ENCODE assay signal across 10 cellular contexts in genomic region chr1:155932487-155932886, GRCh38. TPM values are rescaled to one million over a fixed set of nuclear protein-coding genes. Genes with fewer than 3 reads are reported as not detected.
DNase-seq lines count a peak whose midpoint lies in the region; ATAC-seq, FAIRE-seq and TF ChIP-seq lines count a peak whose summit lies in the region.
"Had no signal": no experiment of that assay in that cellular context is flagged by ENCODE, and none has a peak within 500 bp of the region (broad histone marks: within the 10 kb centered on the region; RNA-seq: fewer than 3 reads in every experiment).

No MANE protein-coding gene starts in this region.

- peaks cover 31% of the 10 kb centered on the region; the same call in 1 of the 2 replicates for H4K20me1 ChIP-seq in HCT116 (ENCODE audit: insufficient read depth)

- H3K4me3 Mint-ChIP-seq in activated naive CD8-positive, alpha-beta T cell, result no peak overlapping the region

- H3K27ac ChIP-seq in A673 (ENCODE audit: low read depth, low read length, poor library complexity, severe bottlenecking) (no peak overlapping the region), HCT116 (ENCODE audit: low read depth, low read length) (no peak overlapping the region), iPS-20b (ENCODE audit: low read length) (no peak overlapping the region), small intestine (ENCODE audit: low read depth in 1 of 2, low read length in 1 of 2) (no peak overlapping the region)

- no peaks in the 10 kb centered on the region for H3K27me3 Mint-ChIP-seq in activated naive CD8-positive, alpha-beta T cell

- POLR2A ChIA-PET in A673 (lab: Charles Lee; ENCODE audit: low non-redundant PET), result no interaction called here
- POLR2A ChIA-PET in HCT116 (lab: Charles Lee), result interaction anchor here (0.7 to 3.8 kb wide), 6 partner anchors 8 to 57 kb away, joined by 3 to 20 read pairs (median 4); no protein-coding TSS in a partner anchor

- RAD21 ChIA-PET in HCT116 (lab: Charles Lee; ENCODE audit: low non-redundant PET in 1 of 2, low total read pairs in 2 of 2, uncharacterized antibody in 2 of 2, unreplicated experiment in 2 of 2), result no interaction called here

- TF ChIP-seq CTCF in A673 (conservative IDR thresholded peaks at IDR 0.05; ENCODE audit: low read depth, low read length), result no peak
- TF ChIP-seq CTCF in HCT116 (IDR thresholded peaks at IDR 0.05 in 2 of 3, conservative IDR thresholded peaks at IDR 0.05 in 1 of 3; ENCODE audit: borderline replicate concordance in 1 of 3, insufficient read depth in 1 of 3, low read depth in 2 of 3, low read length in 2 of 3), result no peak

- TF ChIP-seq RAD21 in HCT116 (IDR thresholded peaks at IDR 0.05; ENCODE audit: low read depth), result no peak

- peaks cover 6% of the 10 kb centered on the region for H3K36me3 Mint-ChIP-seq in activated naive CD8-positive, alpha-beta T cell

- H3K79me2 ChIP-seq in HCT116 (ENCODE audit: insufficient read depth, low read length), result peaks cover 67% of the 10 kb centered on the region

- peak overlapping the region; percentile 88; the same call in 1 of the 2 replicates for H3K4me2 ChIP-seq in HCT116 (ENCODE audit: low read length)

- no peak for FAIRE-seq in small intestine (lab: Jason Lieb, UNC)

- peak overlapping the region; percentile 67 for H3K4me3 ChIP-seq in A673 (ENCODE audit: low read depth, low read length, poor library complexity, severe bottlenecking)
- H3K4me3 ChIP-seq in HCT116 (replicated peaks in 1 of 2; ENCODE audit: low read depth in 1 of 2, low read length in 2 of 2), result peak overlapping the region; percentile 8 to 99; a peak in 2 of 4 replicates
- H3K4me3 ChIP-seq in iPS-20b (ENCODE audit: low read length), result peak overlapping the region; percentile 81; the same call in 1 of the 2 replicates
- peak overlapping the region in 1 of 2 donors; percentile 67 for H3K4me3 ChIP-seq in small intestine (ENCODE audit: low read depth in 1 of 2, low read length in 2 of 2)

- H3K9ac ChIP-seq in HCT116 (ENCODE audit: low read length) (no peak overlapping the region; the same call in 1 of the 2 replicates), iPS-20b (ENCODE audit: low read depth, low read length) (no peak overlapping the region)

- H3K9me2 ChIP-seq in HCT116 (ENCODE audit: insufficient read depth), result no peaks in the 10 kb centered on the region

- H3K4me1 Mint-ChIP-seq in activated naive CD8-positive, alpha-beta T cell (ENCODE audit: low read depth), result peaks cover 40% of the 10 kb centered on the region

- peak overlapping the region; percentile 64 for H3K27ac Mint-ChIP-seq in activated naive CD8-positive, alpha-beta T cell

- H3K9me3 ChIP-seq in A673 (ENCODE audit: low read depth, low read length, poor library complexity, severe bottlenecking), result no peaks in the 10 kb centered on the region
- no peaks in the 10 kb centered on the region for H3K9me3 ChIP-seq in HCT116 (ENCODE audit: control insufficient read depth in 1 of 2, insufficient read depth in 1 of 2, low read depth in 1 of 2, low read length in 2 of 2)
- H3K9me3 ChIP-seq in iPS-20b (ENCODE audit: insufficient read depth, low read depth, low read length), result no peaks in the 10 kb centered on the region
- no peaks in the 10 kb centered on the region for H3K9me3 ChIP-seq in small intestine (ENCODE audit: control insufficient read depth, low read depth)

- WGBS in small intestine, 3 donors, result 39 to 74% (median 52%) methylated on average over 5 of the region's 5 CpGs

- H3K9me3 Mint-ChIP-seq in activated naive CD8-positive, alpha-beta T cell (ENCODE audit: low read depth), result no peaks in the 10 kb centered on the region

- no peak for TF ChIP-seq POLR2A in HCT116 (IDR thresholded peaks at IDR 0.05; ENCODE audit: borderline replicate concordance, extremely low read depth, insufficient read depth, insufficient read length)

- H2AFZ ChIP-seq in HCT116 (ENCODE audit: low read depth, low read length, poor library complexity, severe bottlenecking), result no peak overlapping the region

- CTCF ChIA-PET in A673 (lab: Charles Lee) (no interaction called here), HCT116 (lab: Charles Lee) (interaction anchor here (2.6 to 2.7 kb wide), 2 partner anchors 57 to 134 kb away, joined by 6 to 7 read pairs; no protein-coding TSS in a partner anchor)

- DNase-seq in A673 (ENCODE audit: low spot score), result no peak
- no peak for DNase-seq in HCT116 (ENCODE audit: low read depth, low spot score)
- no peak for DNase-seq in stimulated activated CD4-positive, alpha-beta T cell treated with anti-CD3 and anti-CD28 coated beads, Interleukin-4, amount 100 ng/mL, for 4 hours
- DNase-seq in small intestine, result no peak
- DNase-seq: NCI-H1694 treated with DMSO at 0.1 percent for 48 hours, posterior cingulate gyrus had no signal

- H3K27me3 ChIP-seq in A673 (replicated peaks; ENCODE audit: insufficient read depth, low read depth, low read length, poor library complexity), result no peaks in the 10 kb centered on the region
- no peaks in the 10 kb centered on the region for H3K27me3 ChIP-seq in HCT116 (ENCODE audit: insufficient read depth, low read length)
- H3K27me3 ChIP-seq in iPS-20b (ENCODE audit: insufficient read depth, low read length), result no peaks in the 10 kb centered on the region
- no peaks in the 10 kb centered on the region for H3K27me3 ChIP-seq in small intestine (ENCODE audit: control insufficient read depth in 2 of 2, insufficient read depth in 2 of 2, low read length in 2 of 2)

- peaks cover 61% of the 10 kb centered on the region for H3K36me3 ChIP-seq in A673 (ENCODE audit: insufficient read depth, low read length, poor library complexity, severe bottlenecking)
- H3K36me3 ChIP-seq in HCT116 (ENCODE audit: control insufficient read depth in 1 of 2, insufficient read depth in 2 of 2, low read length in 2 of 2), result peaks cover 44 to 57% of the 10 kb centered on the region in 2 experiments
- H3K36me3 ChIP-seq in iPS-20b (ENCODE audit: insufficient read depth, low read depth, low read length), result peaks cover 62% of the 10 kb centered on the region
- H3K36me3 ChIP-seq in small intestine (ENCODE audit: control insufficient read depth in 2 of 2, insufficient read depth in 2 of 2, low read length in 2 of 2), result peaks cover 5% of the 10 kb centered on the region in 2 donors

- no peak for ATAC-seq in HCT116
- no peak for ATAC-seq in HG02884 (IDR thresholded peaks at IDR 0.05; ENCODE audit: unreplicated experiment)
- no peak for ATAC-seq in HG03460 (IDR thresholded peaks at IDR 0.05; ENCODE audit: unreplicated experiment)

- H3K4me1 ChIP-seq in A673 (ENCODE audit: insufficient read depth, low read length, poor library complexity, severe bottlenecking), result peaks cover 32% of the 10 kb centered on the region
- peaks cover 14 to 25% of the 10 kb centered on the region in 2 experiments; a peak in 3 of 4 replicates for H3K4me1 ChIP-seq in HCT116 (ENCODE audit: control insufficient read depth in 1 of 2, insufficient read depth in 2 of 2, low read length in 2 of 2)
- H3K4me1 ChIP-seq in iPS-20b (ENCODE audit: insufficient read depth, low read length), result peaks cover 5% of the 10 kb centered on the region; the same call in 1 of the 2 replicates
- H3K4me1 ChIP-seq in small intestine (ENCODE audit: control insufficient read depth in 2 of 2, insufficient read depth in 1 of 2, low read depth in 1 of 2, low read length in 1 of 2), result peaks cover 3 to 13% of the 10 kb centered on the region in 2 donors

- no TSS peak for BruUV-seq in A673 (replicated peaks; lab: Mats Ljungman, UMichigan)
- BruUV-seq in HCT116 (replicated peaks; lab: Mats Ljungman, UMichigan), result no TSS peak

- intact Hi-C loops in A673 (cut with micrococcal nuclease; ENCODE audit: unreplicated experiment) (no loop called here), HCT116 (cut with micrococcal nuclease) (no loop called here)

TF ChIP-seq in HCT116, 20 proteins besides CTCF, POLR2A, EP300 and RAD21:
- TF ChIP-seq TCF7L2 (IDR thresholded peaks at IDR 0.05; ENCODE audit: borderline replicate concordance, extremely low read depth, insufficient read depth, insufficient read length), result no peak
- no peak for TF ChIP-seq SRF (IDR thresholded peaks at IDR 0.05; ENCODE audit: low read depth)
- TF ChIP-seq SP1 (IDR thresholded peaks at IDR 0.05; ENCODE audit: low read depth), result no peak
- TF ChIP-seq ZNF274 (IDR thresholded peaks at IDR 0.05; ENCODE audit: low read depth, low read length), result no peak
- no peak for TF ChIP-seq EZH2phosphoT487 (IDR thresholded peaks at IDR 0.05; ENCODE audit: borderline replicate concordance)
- no peak for TF ChIP-seq YY1 (IDR thresholded peaks at IDR 0.05; ENCODE audit: extremely low read depth, insufficient replicate concordance, low read depth, low read length)
- TF ChIP-seq FOSL1 (IDR thresholded peaks at IDR 0.05; ENCODE audit: low read depth), result no peak

RNA-seq across cellular contexts. Expression of gene KHDC4, which starts 1.7 kb away (rescaled TPM):
- 92.7 and 93.3 TPM in 2 replicates for total RNA-seq in A673 (2021)
- total RNA-seq in HCT116 (2021; ENCODE audit: unreplicated experiment), result 60.7 TPM
- 31.2 and 37.0 TPM in 2 replicates for polyA plus RNA-seq in HCT116 (2012)
- 10 to 100 TPM in 2 of 3 donors, 1 to 10 TPM in 1; 7.3 to 29.5 (median 15.0) TPM for polyA plus RNA-seq in small intestine

RNA-seq across cellular contexts. Expression of gene RXFP4, which starts 9.0 kb away (rescaled TPM):
- total RNA-seq in A673 (2021) (not detected in 2 replicates), HCT116 (2021; ENCODE audit: unreplicated experiment) (0.20 TPM)
- polyA plus RNA-seq in HCT116 (2012), result 0.27 and 0.31 TPM in 2 replicates
- 1 to 10 TPM in 1 of 3 donors, under 1 TPM in 1, not detected in 1; 0.82 to 1.3 TPM for polyA plus RNA-seq in small intestine

RNA-seq across cellular contexts. Expression of gene RIT1, which starts 21.3 kb away (rescaled TPM):
- total RNA-seq in A673 (2021) (27.5 and 29.6 TPM in 2 replicates), HCT116 (2021; ENCODE audit: unreplicated experiment) (10.2 TPM)
- 4.1 and 7.4 TPM in 2 replicates for polyA plus RNA-seq in HCT116 (2012)
- polyA plus RNA-seq in small intestine, result 10 to 100 TPM in 1 of 3 donors, 1 to 10 TPM in 2; 9.7 to 13.4 (median 9.9) TPM

RNA-seq across cellular contexts. Expression of gene ARHGEF2, which starts 45.9 kb away (rescaled TPM):
- total RNA-seq in A673 (2021) (148 and 161 TPM in 2 replicates), HCT116 (2021; ENCODE audit: unreplicated experiment) (90.1 TPM)
- 91.8 and 95.7 TPM in 2 replicates for polyA plus RNA-seq in HCT116 (2012)
- polyA plus RNA-seq in small intestine, result 10 to 100 TPM; 14.6 to 41.4 (median 35.1) TPM
